ENCODE assay signal across 1 cellular context in the genomic region with DNA sequence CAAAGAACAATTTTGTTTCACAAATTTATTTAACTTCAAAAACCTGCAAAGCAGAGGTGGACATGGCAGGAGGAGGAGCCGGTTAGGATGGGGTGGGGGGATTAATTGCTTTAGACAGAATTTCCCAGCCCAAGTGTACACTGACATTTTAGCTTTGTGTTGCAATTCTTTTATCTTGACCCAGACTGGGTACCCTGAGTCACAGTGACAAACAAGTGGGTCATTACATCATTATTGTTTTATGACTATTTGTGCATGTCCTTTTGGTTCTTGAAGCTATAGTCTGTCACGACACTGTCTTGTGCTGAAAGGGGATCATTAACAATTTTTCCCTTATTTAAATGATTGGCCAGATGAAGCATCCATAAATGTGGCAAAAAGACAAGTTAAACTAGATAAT.
TF ChIP-seq lines count a peak whose summit lies in the region.

No MANE protein-coding gene starts in this region.

TF ChIP-seq in SK-N-SH treated with all-trans-retinoic acid at 6 μM for 48 hours, 23 proteins besides CTCF, POLR2A, EP300 and RAD21 (continued from another document):
- TF ChIP-seq CSRNP3 (CRISPR knock-in tag; IDR thresholded peaks at IDR 0.05) = no peak
- TF ChIP-seq, protein P1, sequence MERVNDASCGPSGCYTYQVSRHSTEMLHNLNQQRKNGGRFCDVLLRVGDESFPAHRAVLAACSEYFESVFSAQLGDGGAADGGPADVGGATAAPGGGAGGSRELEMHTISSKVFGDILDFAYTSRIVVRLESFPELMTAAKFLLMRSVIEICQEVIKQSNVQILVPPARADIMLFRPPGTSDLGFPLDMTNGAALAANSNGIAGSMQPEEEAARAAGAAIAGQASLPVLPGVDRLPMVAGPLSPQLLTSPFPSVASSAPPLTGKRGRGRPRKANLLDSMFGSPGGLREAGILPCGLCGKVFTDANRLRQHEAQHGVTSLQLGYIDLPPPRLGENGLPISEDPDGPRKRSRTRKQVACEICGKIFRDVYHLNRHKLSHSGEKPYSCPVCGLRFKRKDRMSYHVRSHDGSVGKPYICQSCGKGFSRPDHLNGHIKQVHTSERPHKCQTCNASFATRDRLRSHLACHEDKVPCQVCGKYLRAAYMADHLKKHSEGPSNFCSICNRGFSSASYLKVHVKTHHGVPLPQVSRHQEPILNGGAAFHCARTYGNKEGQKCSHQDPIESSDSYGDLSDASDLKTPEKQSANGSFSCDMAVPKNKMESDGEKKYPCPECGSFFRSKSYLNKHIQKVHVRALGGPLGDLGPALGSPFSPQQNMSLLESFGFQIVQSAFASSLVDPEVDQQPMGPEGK (CRISPR knock-in tag; IDR thresholded peaks at IDR 0.05; ENCODE audit: borderline replicate concordance) = no peak
- no peak for TF ChIP-seq CREB5 (CRISPR knock-in tag; IDR thresholded peaks at IDR 0.05; ENCODE audit: low read depth)
- TF ChIP-seq PPARA (CRISPR knock-in tag; IDR thresholded peaks at IDR 0.05; ENCODE audit: borderline replicate concordance) = no peak
- TF ChIP-seq CSDC2 (CRISPR knock-in tag; IDR thresholded peaks at IDR 0.05) = no peak
- TF ChIP-seq, protein P2, sequence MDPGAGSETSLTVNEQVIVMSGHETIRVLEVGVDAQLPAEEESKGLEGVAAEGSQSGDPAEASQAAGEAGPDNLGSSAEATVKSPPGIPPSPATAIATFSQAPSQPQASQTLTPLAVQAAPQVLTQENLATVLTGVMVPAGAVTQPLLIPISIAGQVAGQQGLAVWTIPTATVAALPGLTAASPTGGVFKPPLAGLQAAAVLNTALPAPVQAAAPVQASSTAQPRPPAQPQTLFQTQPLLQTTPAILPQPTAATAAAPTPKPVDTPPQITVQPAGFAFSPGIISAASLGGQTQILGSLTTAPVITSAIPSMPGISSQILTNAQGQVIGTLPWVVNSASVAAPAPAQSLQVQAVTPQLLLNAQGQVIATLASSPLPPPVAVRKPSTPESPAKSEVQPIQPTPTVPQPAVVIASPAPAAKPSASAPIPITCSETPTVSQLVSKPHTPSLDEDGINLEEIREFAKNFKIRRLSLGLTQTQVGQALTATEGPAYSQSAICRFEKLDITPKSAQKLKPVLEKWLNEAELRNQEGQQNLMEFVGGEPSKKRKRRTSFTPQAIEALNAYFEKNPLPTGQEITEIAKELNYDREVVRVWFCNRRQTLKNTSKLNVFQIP (CRISPR knock-in tag; IDR thresholded peaks at IDR 0.05; ENCODE audit: borderline replicate concordance, low read depth) = no peak
- no peak for TF ChIP-seq ZFP30 (CRISPR knock-in tag; IDR thresholded peaks at IDR 0.05)
- no peak for TF ChIP-seq ZC3H10 (CRISPR knock-in tag; IDR thresholded peaks at IDR 0.05)
- no peak for TF ChIP-seq TOX (CRISPR knock-in tag; IDR thresholded peaks at IDR 0.05; ENCODE audit: borderline replicate concordance)
- TF ChIP-seq ZNF8 (CRISPR knock-in tag; IDR thresholded peaks at IDR 0.05) = no peak
- no peak for TF ChIP-seq RARB (CRISPR knock-in tag; IDR thresholded peaks at IDR 0.05)
- no peak for TF ChIP-seq BACH2 (CRISPR knock-in tag; IDR thresholded peaks at IDR 0.05; ENCODE audit: borderline replicate concordance)
- no peak for TF ChIP-seq ZNF70 (CRISPR knock-in tag; IDR thresholded peaks at IDR 0.05)
- no peak for TF ChIP-seq SNAI2 (CRISPR knock-in tag; IDR thresholded peaks at IDR 0.05)
- no peak for TF ChIP-seq ISL1 (CRISPR knock-in tag; IDR thresholded peaks at IDR 0.05)
